9 cellular contexts compared by ENCODE assay signal in genomic region chr4:123244233-123244632, GRCh38.
A peak's percentile ranks its signal among the peaks of the same experiment; 100 is the strongest.
DNase-seq lines count a peak whose midpoint lies in the region; ATAC-seq and TF ChIP-seq lines count a peak whose summit lies in the region.
"Had no signal": no experiment of that assay in that cellular context is flagged by ENCODE, and none has a peak within 500 bp of the region (broad histone marks: within the 10 kb centered on the region; RNA-seq: fewer than 3 reads in every experiment).

No MANE protein-coding gene starts in this region.

- peak; percentile 24 for TF ChIP-seq CTCF in choroid plexus epithelial cell (conservative IDR thresholded peaks at IDR 0.05; ENCODE audit: low read depth, low read length)

- peak; percentile 85 for ATAC-seq in GM18868 (IDR thresholded peaks at IDR 0.05; ENCODE audit: unreplicated experiment)
- peak; percentile 85 for ATAC-seq in HG03354 (IDR thresholded peaks at IDR 0.05; ENCODE audit: poor library complexity, severe bottlenecking, unreplicated experiment)
- ATAC-seq in GM19455 (IDR thresholded peaks at IDR 0.05; ENCODE audit: unreplicated experiment): no peak

- no peak overlapping the region for H3K4me3 ChIP-seq in choroid plexus epithelial cell (ENCODE audit: low read depth, low read length)

- DNase-seq in choroid plexus epithelial cell (ENCODE audit: low read depth) (peak; percentile 63), myocyte (ENCODE audit: low read depth) (peak; percentile 23), NCI-H1092 treated with DMSO at 0.1 percent for 48 hours (lab: John Stamatoyannopoulos, UW) (no peak), NCI-H1105 (lab: John Stamatoyannopoulos, UW) (no peak)
- DNase-seq in activated CD4-positive, alpha-beta T cell treated with anti-CD3 and anti-CD28 coated beads, Interleukin-2, amount 50 U/mL, for 48 hours: no peak
- DNase-seq: activated B cell treated with CpG ODN at 0.5 μM for 24 hours had no signal

Comparison
In these comparisons a context has a peak if more than half of its experiments do, and no peak if none do; other contexts are left out.
1. DNase-seq: peak in choroid plexus epithelial cell (single experiment) and myocyte (single experiment); none in NCI-H1092 treated with DMSO at 0.1 percent for 48 hours (single experiment), NCI-H1105 (single experiment) and activated CD4-positive, alpha-beta T cell treated with anti-CD3 and anti-CD28 coated beads, Interleukin-2, amount 50 U/mL, for 48 hours (0 of 2).